1 cellular context compared by ENCODE assay signal in genomic region chr15:95946946-95947345, GRCh38.
TF ChIP-seq lines count a peak whose summit lies in the region.

No MANE protein-coding gene starts in this region.

TF ChIP-seq in GM23338, 12 proteins besides CTCF, POLR2A, EP300 and RAD21 (continued from another document):
- TF ChIP-seq REST (IDR thresholded peaks at IDR 0.05; ENCODE audit: unreplicated experiment) (no peak), STAT1 (IDR thresholded peaks at IDR 0.05; ENCODE audit: unreplicated experiment) (no peak)
